ENCODE assay signal across 17 cellular contexts in genomic region chr15:35448294-35448693, GRCh38.
"Had no signal": no experiment of that assay in that cellular context is flagged by ENCODE, and none has a peak within 500 bp of the region (broad histone marks: within the 10 kb centered on the region; RNA-seq: fewer than 3 reads in every experiment).

No MANE protein-coding gene starts in this region.

- H3K27ac ChIP-seq: esophagus squamous epithelium, hepatocyte, neural progenitor cell, prostate gland, right atrium auricular region, thyroid gland had no signal

- ATAC-seq: left cardiac atrium; naive thymus-derived CD4-positive, alpha-beta T cell had no signal

- H3K9me3 ChIP-seq: esophagus squamous epithelium, prostate gland, right atrium auricular region, thyroid gland had no signal

- H3K36me3 ChIP-seq: esophagus squamous epithelium, neural progenitor cell, prostate gland, right atrium auricular region, thyroid gland had no signal

- H3K27me3 ChIP-seq: esophagus squamous epithelium, hepatocyte, neural progenitor cell, right atrium auricular region, thyroid gland had no signal

- H3K4me2 ChIP-seq: hepatocyte, neural progenitor cell had no signal

- H3K4me3 ChIP-seq: esophagus squamous epithelium, hepatocyte, neural progenitor cell, prostate gland, right atrium auricular region, thyroid gland had no signal

- H3K9ac ChIP-seq: neural progenitor cell had no signal

- DNase-seq: activated CD4-positive, alpha-beta memory T cell treated with anti-CD3 and anti-CD28 coated beads for 36 hours; activated CD4-positive, alpha-beta T cell treated with anti-CD3 and anti-CD28 coated beads for 4 hours; activated naive CD8-positive, alpha-beta T cell treated with anti-CD3 and anti-CD28 coated beads, Interleukin-2, amount 10 ng/mL, durations not matched to agents 7 days and 5 days; activated T-cell treated with anti-CD3 and anti-CD28 coated beads for 4 hours; anterior cingulate cortex; effector CD4-positive, alpha-beta T cell; esophagus squamous epithelium; left cardiac atrium; mesendoderm; naive thymus-derived CD4-positive, alpha-beta T cell; stimulated activated CD4-positive, alpha-beta T cell treated with anti-CD3 and anti-CD28 coated beads, Interleukin-2, amount 100 ng/mL, for 24 hours; stimulated activated naive CD4-positive, alpha-beta T cell treated with Interleukin-2 at 50 U/mL for 16 hours; thyroid gland had no signal

- H3K4me1 ChIP-seq: neural progenitor cell, prostate gland, right atrium auricular region had no signal

- H2AFZ ChIP-seq: hepatocyte, neural progenitor cell had no signal
